In the genomic region with DNA sequence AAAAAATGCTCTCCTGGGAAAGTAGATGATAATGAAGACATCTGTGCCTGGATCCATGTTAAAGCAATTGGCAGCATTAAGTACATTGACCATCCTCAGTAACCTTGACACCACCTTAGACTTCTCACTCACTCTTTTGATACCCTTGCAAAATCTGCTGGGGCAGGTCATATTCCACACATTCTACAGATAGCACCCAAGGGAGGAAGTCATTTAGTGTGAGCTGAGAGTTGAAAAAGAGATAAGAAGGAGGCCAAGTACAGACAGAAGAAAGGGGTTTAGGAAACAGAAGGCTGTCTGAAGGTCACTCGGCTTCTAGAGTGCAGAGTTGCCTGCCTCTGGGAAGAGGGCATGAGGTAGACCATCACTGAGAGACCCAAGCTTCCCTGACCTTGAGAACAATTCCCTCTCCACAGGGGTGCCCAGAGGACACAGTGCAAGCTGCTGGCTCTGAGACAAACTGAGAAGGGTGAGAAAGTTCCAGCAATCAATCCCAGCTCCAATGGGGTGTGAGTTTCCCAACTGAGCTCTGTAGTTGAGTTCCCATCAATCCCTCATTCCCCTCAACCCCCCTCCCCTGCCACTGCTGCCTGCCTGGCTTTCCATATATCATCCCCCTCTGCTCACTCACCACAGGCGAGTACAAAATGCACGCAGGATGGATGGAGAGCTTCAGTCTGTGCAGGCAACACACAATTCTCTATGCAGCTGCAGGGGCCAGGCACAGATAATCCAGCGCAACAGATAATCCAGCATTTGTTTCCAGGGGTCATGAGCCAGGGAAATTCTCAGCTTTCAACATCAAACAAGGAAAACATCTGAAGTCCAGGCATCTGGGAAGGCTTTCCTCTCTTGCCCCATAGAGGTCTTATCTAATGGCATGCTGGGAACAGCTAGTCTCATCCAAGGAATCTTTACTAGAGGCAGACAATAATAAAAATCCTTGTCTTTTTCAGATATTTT, we compare ENCODE assay signal across 32 cellular contexts. TPM values are rescaled to one million over a fixed set of nuclear protein-coding genes. Genes with fewer than 3 reads are reported as not detected.
DNase-seq lines count a peak whose midpoint lies in the region; ATAC-seq, FAIRE-seq and TF ChIP-seq lines count a peak whose summit lies in the region.
"Had no signal": no experiment of that assay in that cellular context is flagged by ENCODE, and none has a peak within 500 bp of the region (broad histone marks: within the 10 kb centered on the region; RNA-seq: fewer than 3 reads in every experiment).

No MANE protein-coding gene starts in this region.

- FAIRE-seq in H1 (lab: Jason Lieb, UNC), result no peak
- FAIRE-seq: GM18507, pancreas, RCC 7860 had no signal

- no peak overlapping the region for H2BK20ac ChIP-seq in H1 (ENCODE audit: low read length)

- no peak overlapping the region for H3K9ac ChIP-seq in H1 (replicated peaks in 1 of 4; ENCODE audit: extremely low read depth in 1 of 4, low read depth in 3 of 4, low read length in 3 of 4)

- H3K4me2 ChIP-seq in H1 (ENCODE audit: insufficient read depth in 1 of 2, low read depth in 2 of 2, low read length in 2 of 2), result no peak overlapping the region

- no peak for TF ChIP-seq RAD21 in H1 (IDR thresholded peaks at IDR 0.05 in 1 of 2, conservative IDR thresholded peaks at IDR 0.05 in 1 of 2; ENCODE audit: low read depth in 2 of 2, low read length in 2 of 2)

- H4K20me1 ChIP-seq in H1 (replicated peaks in 1 of 2; ENCODE audit: control insufficient read depth in 1 of 2, insufficient read depth in 2 of 2, low read length in 2 of 2), result no peaks in the 10 kb centered on the region

- H3K9me3 Mint-ChIP-seq in stimulated activated memory B cell treated with anti-CD40 and anti-IgM and Interleukin-4, amounts not matched to agents 10 μg/mL and 1 μg/mL and 100 μg/mL, for 72 hours, result no peaks in the 10 kb centered on the region
- no peaks in the 10 kb centered on the region for H3K9me3 Mint-ChIP-seq in immature natural killer cell
- H3K9me3 Mint-ChIP-seq: activated T-helper 1 cell treated with anti-CD3 and anti-CD28 coated beads, Interleukin-12 subunit alpha, Interleukin-12 subunit beta, Interleukin-2, Interleukin-4 antibody, amounts not matched to agents 30 ng/mL and 10 ng/mL and 1 ng/mL, durations not matched to agents 14 hours and 24 hours and 36 hours; CD4-positive, alpha-beta memory T cell; memory B cell; naive thymus-derived CD8-positive, alpha-beta T cell; stimulated activated naive B cell treated with anti-CD40 and anti-IgM and Interleukin-4, amounts not matched to agents 10 μg/mL and 1 μg/mL and 100 μg/mL, for 72 hours had no signal

- TF ChIP-seq EP300 in H1 (IDR thresholded peaks at IDR 0.05; ENCODE audit: borderline replicate concordance in 1 of 2, low read depth in 2 of 2, low read length in 2 of 2), result no peak

- no peak overlapping the region for H3K23ac ChIP-seq in H1 (ENCODE audit: insufficient read length)

- no peak for TF ChIP-seq CTCF in H1 (IDR thresholded peaks at IDR 0.05; ENCODE audit: control extremely low read depth in 1 of 3, insufficient read depth in 1 of 3, low read depth in 1 of 3, low read length in 3 of 3)
- TF ChIP-seq CTCF in GM10266 (IDR thresholded peaks at IDR 0.05; ENCODE audit: control insufficient read depth, insufficient read depth, low read depth, missing control alignments), result no peak
- TF ChIP-seq CTCF in WERI-Rb-1 (IDR thresholded peaks at IDR 0.05; ENCODE audit: low read depth, low read length), result no peak

- H3K79me1 ChIP-seq in H1 (ENCODE audit: low read depth, low read length), result no peaks in the 10 kb centered on the region

- H3K4me1 ChIP-seq in H1 (replicated peaks in 1 of 4; ENCODE audit: control insufficient read depth in 3 of 4, insufficient read depth in 4 of 4, low read length in 3 of 4), result no peaks in the 10 kb centered on the region; a peak in 3 of 7 replicates

- peaks cover 25% of the 10 kb centered on the region for H3K4me1 Mint-ChIP-seq in stimulated activated memory B cell treated with anti-CD40 and anti-IgM and Interleukin-4, amounts not matched to agents 10 μg/mL and 1 μg/mL and 100 μg/mL, for 72 hours
- H3K4me1 Mint-ChIP-seq in immature natural killer cell, result no peaks in the 10 kb centered on the region
- H3K4me1 Mint-ChIP-seq: activated CD4-positive, alpha-beta T cell treated with anti-CD3 and anti-CD28 coated beads for 36 hours; CD4-positive, alpha-beta memory T cell; memory B cell had no signal

- no peak for ATAC-seq in stimulated activated memory B cell treated with anti-CD40 and anti-IgM and Interleukin-4, amounts not matched to agents 10 μg/mL and 1 μg/mL and 100 μg/mL, for 72 hours
- ATAC-seq: activated CD4-positive, alpha-beta T cell treated with anti-CD3 and anti-CD28 coated beads for 36 hours; foreskin keratinocyte; naive thymus-derived CD8-positive, alpha-beta T cell; stimulated activated naive B cell treated with anti-CD40 and anti-IgM and Interleukin-4, amounts not matched to agents 10 μg/mL and 1 μg/mL and 100 μg/mL, for 72 hours had no signal

- H4K8ac ChIP-seq in H1 (ENCODE audit: extremely low read depth, insufficient read depth, low read length), result no peak overlapping the region

- no peak overlapping the region for H3K14ac ChIP-seq in H1 (ENCODE audit: insufficient read length)

- no peak overlapping the region for H2BK5ac ChIP-seq in H1 (ENCODE audit: low read depth, low read length)

- H3K18ac ChIP-seq in H1 (ENCODE audit: extremely low read depth, low read length), result no peak overlapping the region

- no peak overlapping the region for H4K5ac ChIP-seq in H1 (ENCODE audit: insufficient read length, low read depth, low read length)

- H3K23me2 ChIP-seq in H1 (ENCODE audit: low read depth, low read length), result 0 out of 2 replicates have a peak, but pooled peaks cover 2% of the 10 kb centered on the region

- peak overlapping the region; percentile 39 for H3K27ac Mint-ChIP-seq in stimulated activated memory B cell treated with anti-CD40 and anti-IgM and Interleukin-4, amounts not matched to agents 10 μg/mL and 1 μg/mL and 100 μg/mL, for 72 hours
- H3K27ac Mint-ChIP-seq in immature natural killer cell, result peak overlapping the region in 1 of 6 donors; percentile 17
- H3K27ac Mint-ChIP-seq: activated CD4-positive, alpha-beta T cell treated with anti-CD3 and anti-CD28 coated beads for 36 hours; activated T-helper 1 cell treated with anti-CD3 and anti-CD28 coated beads, Interleukin-12 subunit alpha, Interleukin-12 subunit beta, Interleukin-2, Interleukin-4 antibody, amounts not matched to agents 30 ng/mL and 10 ng/mL and 1 ng/mL, durations not matched to agents 14 hours and 24 hours and 36 hours; CD4-positive, alpha-beta memory T cell; memory B cell; naive thymus-derived CD8-positive, alpha-beta T cell; stimulated activated naive B cell treated with anti-CD40 and anti-IgM and Interleukin-4, amounts not matched to agents 10 μg/mL and 1 μg/mL and 100 μg/mL, for 72 hours had no signal

- no peak overlapping the region for H4K91ac ChIP-seq in H1 (replicated peaks; ENCODE audit: insufficient read length, low read length)

- no peak overlapping the region for H3K4me3 Mint-ChIP-seq in stimulated activated memory B cell treated with anti-CD40 and anti-IgM and Interleukin-4, amounts not matched to agents 10 μg/mL and 1 μg/mL and 100 μg/mL, for 72 hours
- H3K4me3 Mint-ChIP-seq in immature natural killer cell, result no peak overlapping the region
- H3K4me3 Mint-ChIP-seq: activated CD4-positive, alpha-beta T cell treated with anti-CD3 and anti-CD28 coated beads for 36 hours; activated T-helper 1 cell treated with anti-CD3 and anti-CD28 coated beads, Interleukin-12 subunit alpha, Interleukin-12 subunit beta, Interleukin-2, Interleukin-4 antibody, amounts not matched to agents 30 ng/mL and 10 ng/mL and 1 ng/mL, durations not matched to agents 14 hours and 24 hours and 36 hours; CD4-positive, alpha-beta memory T cell; memory B cell; naive thymus-derived CD8-positive, alpha-beta T cell; stimulated activated naive B cell treated with anti-CD40 and anti-IgM and Interleukin-4, amounts not matched to agents 10 μg/mL and 1 μg/mL and 100 μg/mL, for 72 hours had no signal

- H3K27me3 ChIP-seq in H1 (replicated peaks in 1 of 4; ENCODE audit: control insufficient read depth in 3 of 4, extremely low read depth in 1 of 4, insufficient read depth in 3 of 4, low read length in 3 of 4) (no peaks in the 10 kb centered on the region), WERI-Rb-1 (ENCODE audit: insufficient read depth, low read depth, severe bottlenecking) (no peaks in the 10 kb centered on the region)
- H3K27me3 ChIP-seq: foreskin keratinocyte, pancreas, vagina had no signal

- H2BK12ac ChIP-seq in H1 (ENCODE audit: low read depth, low read length), result no peak overlapping the region

- H2BK15ac ChIP-seq in H1 (ENCODE audit: low read length), result no peak overlapping the region

- H2BK120ac ChIP-seq in H1 (replicated peaks; ENCODE audit: low read depth, low read length), result no peak overlapping the region

- CTCF ChIA-PET in H1 (lab: Charles Lee; ENCODE audit: partially characterized antibody), result interaction anchor here (0.7 to 14.2 kb wide), 26 partner anchors 9 to 191 kb away, joined by 3 to 126 read pairs (median 4); a partner anchor contains a TSS

- no peak for TF ChIP-seq POLR2A in H1 (IDR thresholded peaks at IDR 0.05; ENCODE audit: control extremely low read depth in 1 of 2, low read depth in 2 of 2, low read length in 2 of 2)

- no peak overlapping the region for H2AK5ac ChIP-seq in H1 (ENCODE audit: low read depth, low read length)

- no peaks in the 10 kb centered on the region for H3K36me3 Mint-ChIP-seq in stimulated activated memory B cell treated with anti-CD40 and anti-IgM and Interleukin-4, amounts not matched to agents 10 μg/mL and 1 μg/mL and 100 μg/mL, for 72 hours
- H3K36me3 Mint-ChIP-seq in immature natural killer cell, result peaks cover 0 to 10% (median 3%) of the 10 kb centered on the region in 3 donors
- H3K36me3 Mint-ChIP-seq: memory B cell had no signal

- H3K36me3 ChIP-seq in H1 (ENCODE audit: control insufficient read depth in 2 of 4, insufficient read depth in 4 of 4, low read length in 3 of 4) (no peaks in the 10 kb centered on the region), WERI-Rb-1 (no peaks in the 10 kb centered on the region)
- H3K36me3 ChIP-seq: pancreas, thoracic aorta, vagina had no signal

- WGBS in H1 (ENCODE audit: extremely low coverage in 1 of 2, insufficient coverage in 1 of 2, insufficient read length in 1 of 2, insufficient replicate concordance in 2 of 2, low coverage in 1 of 2, low lambda C conversion rate in 2 of 2, missing lambda C conversion rate in 1 of 2), 2 experiments, result 86% methylated on average over 4 of the region's 4 CpGs; no CpG with 5 or more reads in 1 of the 2 experiments

- H3K4me3 ChIP-seq in H1 (ENCODE audit: extremely low read depth in 1 of 4, insufficient read depth in 2 of 4, low read depth in 3 of 4, low read length in 4 of 4), result no peak overlapping the region
- no peak overlapping the region for H3K4me3 ChIP-seq in WERI-Rb-1 (ENCODE audit: low read depth, low read length)
- H3K4me3 ChIP-seq: pancreas, thoracic aorta, vagina had no signal

- DNase-seq in OCI-M1 (lab: John Stamatoyannopoulos, UW) (peak; percentile 58), H1 (ENCODE audit: low read depth in 1 of 2, low spot score in 2 of 2) (no peak), iPS-NIHi11 (ENCODE audit: low spot score) (peak; percentile 22), immature natural killer cell (no peak), GM10266 (ENCODE audit: extremely low spot score) (no peak), WERI-Rb-1 (no peak)
- DNase-seq: activated CD4-positive, alpha-beta T cell treated with anti-CD3 and anti-CD28 coated beads for 36 hours; activated naive CD4-positive, alpha-beta T cell treated with anti-CD3 and anti-CD28 coated beads, Interleukin-2, amount 50 U/mL, for 16 hours; aorta; CD4-positive, alpha-beta memory T cell; central memory CD4-positive, alpha-beta T cell; foreskin keratinocyte; naive thymus-derived CD8-positive, alpha-beta T cell; NCI-H2081 treated with DMSO at 0.1 percent for 48 hours; NK-92 treated with Interleukin-12 subunit alpha and Interleukin-12 subunit beta, amount 100 ng/mL, for 24 hours; pancreas; stimulated activated CD4-positive, alpha-beta T cell treated with anti-CD3 and anti-CD28 coated beads, Interleukin-1b, Interleukin-23, amount 100 ng/mL, for 48 hours; stimulated activated naive B cell treated with anti-CD40 and anti-IgM and Interleukin-4, amounts not matched to agents 10 μg/mL and 1 μg/mL and 100 μg/mL, for 72 hours; T1000 had no signal

- no peak overlapping the region for H3K56ac ChIP-seq in H1 (replicated peaks; ENCODE audit: insufficient read length, low read depth, low read length)

- H3K27me3 Mint-ChIP-seq in stimulated activated memory B cell treated with anti-CD40 and anti-IgM and Interleukin-4, amounts not matched to agents 10 μg/mL and 1 μg/mL and 100 μg/mL, for 72 hours, result no peaks in the 10 kb centered on the region
- peaks cover 0 to 5% (median 0%) of the 10 kb centered on the region in 3 donors for H3K27me3 Mint-ChIP-seq in immature natural killer cell (ENCODE audit: low read depth in 3 of 3)
- H3K27me3 Mint-ChIP-seq: activated CD4-positive, alpha-beta T cell treated with anti-CD3 and anti-CD28 coated beads for 36 hours; CD4-positive, alpha-beta memory T cell; memory B cell; naive thymus-derived CD8-positive, alpha-beta T cell; stimulated activated naive B cell treated with anti-CD40 and anti-IgM and Interleukin-4, amounts not matched to agents 10 μg/mL and 1 μg/mL and 100 μg/mL, for 72 hours had no signal

- no peak overlapping the region for H3K4ac ChIP-seq in H1 (replicated peaks; ENCODE audit: insufficient read length, low read depth, low read length)

- 0 out of 2 replicates have a peak overlapping the region, but pooled peaks have one; percentile 17 for H2AFZ ChIP-seq in H1 (ENCODE audit: low read length)

- H3K9me3 ChIP-seq in H1 (ENCODE audit: insufficient read depth in 2 of 2, low read depth in 1 of 2, low read length in 1 of 2) (no peaks in the 10 kb centered on the region), WERI-Rb-1 (ENCODE audit: severe bottlenecking) (no peaks in the 10 kb centered on the region)
- H3K9me3 ChIP-seq: pancreas, thoracic aorta, vagina had no signal

- H3K27ac ChIP-seq in H1 (ENCODE audit: low read depth, low read length), result no peak overlapping the region
- no peak overlapping the region for H3K27ac ChIP-seq in WERI-Rb-1
- H3K27ac ChIP-seq: foreskin keratinocyte, HL-60, pancreas, thoracic aorta, vagina had no signal

- H3K79me2 ChIP-seq in H1 (ENCODE audit: control insufficient read depth in 1 of 2, insufficient read depth in 2 of 2, low read length in 2 of 2), result no peaks in the 10 kb centered on the region

- POLR2A ChIA-PET in H1 (lab: Charles Lee; ENCODE audit: partially characterized antibody), result interaction anchor here (0.8 to 3.0 kb wide), 7 partner anchors 7 to 54 kb away, joined by 3 to 13 read pairs (median 5); a partner anchor contains a TSS

RNA-seq across cellular contexts. Expression of a gene that starts 7.4 kb away (rescaled TPM):
- total RNA-seq in H1 (2021; fragmentation: NEBNext Ultra II Directional; extraction: Animal tissue kit (Norgen Biotek cat#: 25700)), result 5.1 and 5.8 TPM in 2 replicates
- polyA plus RNA-seq in H1 (2011; rRNA removed) (6.6 and 7.9 TPM in 2 replicates), immature natural killer cell (10 to 100 TPM in 1 of 3 donors, 1 to 10 TPM in 2; 5.5 to 14.6 (median 6.8) TPM)
- polyA plus RNA-seq in H1 (2011; cell fraction: cytosol; rRNA removed), result 4.8 TPM
- polyA plus RNA-seq in H1 (2011; cell fraction: nucleus; rRNA removed), result 5.9 TPM
- 4.7 to 6.3 TPM (median 5.8 TPM) in 4 replicates for polyA plus RNA-seq in H1 (2012, experiment 1 of 2)
- 4.1 TPM for polyA plus RNA-seq in H1 (2012, experiment 2 of 2)
- polyA plus RNA-seq in H1 (2013, experiment 1 of 2), result 2.7 TPM
- polyA plus RNA-seq in H1 (2013, experiment 2 of 2), result 2.8 TPM
- 6.1 and 9.2 TPM in 2 replicates for polyA minus RNA-seq in H1 (2011; rRNA and poly(A)+ RNA removed)
- polyA minus RNA-seq in H1 (2011; cell fraction: cytosol; rRNA and poly(A)+ RNA removed), result 2.9 TPM
- 6.0 TPM for polyA minus RNA-seq in H1 (2011; cell fraction: nucleus; rRNA and poly(A)+ RNA removed)

RNA-seq across cellular contexts. Expression of a gene that starts 19.9 kb away (rescaled TPM):
- total RNA-seq in H1 (2021; fragmentation: NEBNext Ultra II Directional; extraction: Animal tissue kit (Norgen Biotek cat#: 25700)), result 21.5 and 23.9 TPM in 2 replicates
- polyA plus RNA-seq in H1 (2011; rRNA removed) (13.9 and 16.3 TPM in 2 replicates), immature natural killer cell (10 to 100 TPM; 23.2 to 35.7 (median 27.6) TPM)
- polyA plus RNA-seq in H1 (2011; cell fraction: cytosol; rRNA removed), result 19.1 TPM
- 30.3 TPM for polyA plus RNA-seq in H1 (2011; cell fraction: nucleus; rRNA removed)
- polyA plus RNA-seq in H1 (2012, experiment 1 of 2), result 17.2 to 24.1 TPM (median 18.9 TPM) in 4 replicates
- polyA plus RNA-seq in H1 (2012, experiment 2 of 2), result 15.5 TPM
- polyA plus RNA-seq in H1 (2013, experiment 1 of 2), result 22.1 TPM
- polyA plus RNA-seq in H1 (2013, experiment 2 of 2), result 21.1 TPM
- polyA minus RNA-seq in H1 (2011; rRNA and poly(A)+ RNA removed), result 13.5 and 13.6 TPM in 2 replicates
- 13.2 TPM for polyA minus RNA-seq in H1 (2011; cell fraction: cytosol; rRNA and poly(A)+ RNA removed)
- polyA minus RNA-seq in H1 (2011; cell fraction: nucleus; rRNA and poly(A)+ RNA removed), result 15.8 TPM

RNA-seq across cellular contexts. Expression of a gene that starts 44.1 kb away (rescaled TPM):
- total RNA-seq in H1 (2021; fragmentation: NEBNext Ultra II Directional; extraction: Animal tissue kit (Norgen Biotek cat#: 25700)), result 44.6 and 46.7 TPM in 2 replicates
- polyA plus RNA-seq in H1 (2011; rRNA removed), result 41.4 and 55.9 TPM in 2 replicates
- 63.8 TPM for polyA plus RNA-seq in H1 (2011; cell fraction: cytosol; rRNA removed)
- 22.2 TPM for polyA plus RNA-seq in H1 (2011; cell fraction: nucleus; rRNA removed)
- polyA plus RNA-seq in H1 (2012, experiment 1 of 2), result 43.2 to 52.2 TPM (median 45.1 TPM) in 4 replicates
- polyA plus RNA-seq in H1 (2012, experiment 2 of 2), result 18.8 TPM
- polyA plus RNA-seq in H1 (2013, experiment 1 of 2), result 29.8 TPM
- 33.2 TPM for polyA plus RNA-seq in H1 (2013, experiment 2 of 2)
- polyA minus RNA-seq in H1 (2011; rRNA and poly(A)+ RNA removed), result 60.5 and 74.1 TPM in 2 replicates
- polyA minus RNA-seq in H1 (2011; cell fraction: cytosol; rRNA and poly(A)+ RNA removed), result 34.8 TPM
- 41.1 TPM for polyA minus RNA-seq in H1 (2011; cell fraction: nucleus; rRNA and poly(A)+ RNA removed)
- 100 to 1,000 TPM in 1 of 3 donors, 10 to 100 TPM in 2; 50.6 to 139 (median 51.7) TPM for polyA plus RNA-seq in immature natural killer cell

RNA-seq across cellular contexts. Expression of a gene that starts 47.6 kb away (rescaled TPM):
- not detected in 2 replicates for total RNA-seq in H1 (2021; fragmentation: NEBNext Ultra II Directional; extraction: Animal tissue kit (Norgen Biotek cat#: 25700))
- 0.09 and 0.33 TPM in 2 replicates for polyA plus RNA-seq in H1 (2011; rRNA removed)
- polyA plus RNA-seq in H1 (2011; cell fraction: cytosol; rRNA removed), result not detected
- 0.26 TPM for polyA plus RNA-seq in H1 (2011; cell fraction: nucleus; rRNA removed)
- 0.37 TPM in 1 of 4 replicates, not detected in the others for polyA plus RNA-seq in H1 (2012, experiment 1 of 2)
- not detected for polyA plus RNA-seq in H1 (2012, experiment 2 of 2)
- polyA plus RNA-seq in H1 (2013, experiment 1 of 2), result 0.20 TPM
- 0.17 TPM for polyA plus RNA-seq in H1 (2013, experiment 2 of 2)
- 0.76 TPM in 1 of 2 replicates, not detected in the other for polyA minus RNA-seq in H1 (2011; rRNA and poly(A)+ RNA removed)
- polyA minus RNA-seq in H1 (2011; cell fraction: cytosol; rRNA and poly(A)+ RNA removed), result not detected
- polyA minus RNA-seq in H1 (2011; cell fraction: nucleus; rRNA and poly(A)+ RNA removed), result 0.70 TPM
- polyA plus RNA-seq in immature natural killer cell, result not detected
- total RNA-seq: aorta; CD4-positive, alpha-beta memory T cell; dermis microvascular lymphatic vessel endothelial cell; foreskin keratinocyte; G401; H4; kidney epithelial cell; naive thymus-derived CD8-positive, alpha-beta T cell; NCI-H460; pancreas; thoracic aorta; vagina had no signal
- polyA plus RNA-seq: aorta; foreskin keratinocyte; naive thymus-derived CD8-positive, alpha-beta T cell had no signal

Comparison
In these comparisons a context has a peak if more than half of its experiments do, and no peak if none do; other contexts are left out.
1. DNase-seq: peak in OCI-M1 (single experiment) and iPS-NIHi11 (single experiment); none in H1 (0 of 2), immature natural killer cell (0 of 3), GM10266 (single experiment) and WERI-Rb-1 (single experiment).